In genomic region chr10:62805139-62806092, GRCh38 we compare ENCODE assay signal across 1 cellular context.
TF ChIP-seq lines count a peak whose summit lies in the region.

No MANE protein-coding gene starts in this region.

TF ChIP-seq in HepG2, 621 proteins besides CTCF, POLR2A, EP300 and RAD21 (continued from another document and continues in another):
- TF ChIP-seq ZNF710 (CRISPR knock-in tag; IDR thresholded peaks at IDR 0.05; ENCODE audit: borderline replicate concordance) (no peak), NFIB (CRISPR knock-in tag; IDR thresholded peaks at IDR 0.05; ENCODE audit: borderline replicate concordance) (no peak), REPIN1 (CRISPR knock-in tag; IDR thresholded peaks at IDR 0.05; ENCODE audit: borderline replicate concordance, low read depth) (no peak), CSRNP1 (CRISPR knock-in tag; IDR thresholded peaks at IDR 0.05) (no peak), HNF4A (CRISPR knock-in tag; IDR thresholded peaks at IDR 0.05) (no peak), PAX8 (CRISPR knock-in tag; IDR thresholded peaks at IDR 0.05; ENCODE audit: borderline replicate concordance) (no peak), ZNF264 (CRISPR knock-in tag; IDR thresholded peaks at IDR 0.05) (peak; percentile 68), ZNF816 (CRISPR knock-in tag; IDR thresholded peaks at IDR 0.05; ENCODE audit: borderline replicate concordance) (no peak), SP1 (IDR thresholded peaks at IDR 0.05) (no peak), SP1 (CRISPR knock-in tag; IDR thresholded peaks at IDR 0.05) (0 out of 2 replicates have a peak, but pooled peaks have one; percentile 20), ATM (IDR thresholded peaks at IDR 0.05; ENCODE audit: borderline replicate concordance) (no peak), ERF (CRISPR knock-in tag; IDR thresholded peaks at IDR 0.05) (no peak), BORCS8-MEF2B (CRISPR knock-in tag; IDR thresholded peaks at IDR 0.05) (no peak), XRCC5 (optimal IDR thresholded peaks at IDR 0.05; ENCODE audit: low read length) (no peak), ZBTB1 (CRISPR knock-in tag; IDR thresholded peaks at IDR 0.05; ENCODE audit: borderline replicate concordance) (no peak), KDM6A (CRISPR knock-in tag; IDR thresholded peaks at IDR 0.05; ENCODE audit: low read depth) (no peak), TCF7L2 (IDR thresholded peaks at IDR 0.05; ENCODE audit: low read depth, low read length) (no peak), CBX2 (IDR thresholded peaks at IDR 0.05; ENCODE audit: low read depth, low read length) (no peak), CBX2 (CRISPR knock-in tag; IDR thresholded peaks at IDR 0.05; ENCODE audit: low read depth) (no peak), FOXJ3 (CRISPR knock-in tag; IDR thresholded peaks at IDR 0.05; ENCODE audit: borderline replicate concordance) (no peak), DR1 (CRISPR knock-in tag; IDR thresholded peaks at IDR 0.05) (no peak), ZNF292 (CRISPR knock-in tag; IDR thresholded peaks at IDR 0.05; ENCODE audit: borderline replicate concordance, low read depth) (no peak), CEBPB (IDR thresholded peaks at IDR 0.05; ENCODE audit: borderline replicate concordance, low read depth, low read length) (no peak), ZNF772 (CRISPR knock-in tag; IDR thresholded peaks at IDR 0.05) (no peak), LBX2 (CRISPR knock-in tag; IDR thresholded peaks at IDR 0.05; ENCODE audit: borderline replicate concordance) (no peak), ZNF547 (CRISPR knock-in tag; IDR thresholded peaks at IDR 0.05) (no peak), PBX3 (CRISPR knock-in tag; IDR thresholded peaks at IDR 0.05; ENCODE audit: borderline replicate concordance) (no peak), ZNF329 (CRISPR knock-in tag; IDR thresholded peaks at IDR 0.05; ENCODE audit: low read depth) (no peak), ZSCAN29 (CRISPR knock-in tag; conservative IDR thresholded peaks at IDR 0.05) (no peak), CHD4 (IDR thresholded peaks at IDR 0.05; ENCODE audit: borderline replicate concordance, low read length) (no peak), FOXC1 (CRISPR knock-in tag; IDR thresholded peaks at IDR 0.05; ENCODE audit: borderline replicate concordance) (no peak), KDM5B (CRISPR knock-in tag; IDR thresholded peaks at IDR 0.05; ENCODE audit: borderline replicate concordance) (peak; percentile 72; the same call in 1 of the 2 replicates), SIX1 (CRISPR knock-in tag; IDR thresholded peaks at IDR 0.05; ENCODE audit: borderline replicate concordance) (no peak), MTA1 (CRISPR knock-in tag; IDR thresholded peaks at IDR 0.05; ENCODE audit: borderline replicate concordance) (no peak), ARNT2 (CRISPR knock-in tag; IDR thresholded peaks at IDR 0.05; ENCODE audit: low read depth) (0 out of 2 replicates have a peak, but pooled peaks have one; percentile 16), PRMT3 (CRISPR knock-in tag; IDR thresholded peaks at IDR 0.05; ENCODE audit: borderline replicate concordance, low read depth) (no peak), ZNF343 (CRISPR knock-in tag; IDR thresholded peaks at IDR 0.05) (peak; percentile 69; the same call in 1 of the 2 replicates), YY1 (IDR thresholded peaks at IDR 0.05; ENCODE audit: insufficient read depth, insufficient replicate concordance, low read depth, low read length) (no peak), ZNF326 (CRISPR knock-in tag; IDR thresholded peaks at IDR 0.05; ENCODE audit: borderline replicate concordance) (no peak), ZNF414 (CRISPR knock-in tag; IDR thresholded peaks at IDR 0.05) (no peak), ZNF337 (CRISPR knock-in tag; IDR thresholded peaks at IDR 0.05; ENCODE audit: borderline replicate concordance, low read depth) (no peak)
- TF ChIP-seq, protein P1, sequence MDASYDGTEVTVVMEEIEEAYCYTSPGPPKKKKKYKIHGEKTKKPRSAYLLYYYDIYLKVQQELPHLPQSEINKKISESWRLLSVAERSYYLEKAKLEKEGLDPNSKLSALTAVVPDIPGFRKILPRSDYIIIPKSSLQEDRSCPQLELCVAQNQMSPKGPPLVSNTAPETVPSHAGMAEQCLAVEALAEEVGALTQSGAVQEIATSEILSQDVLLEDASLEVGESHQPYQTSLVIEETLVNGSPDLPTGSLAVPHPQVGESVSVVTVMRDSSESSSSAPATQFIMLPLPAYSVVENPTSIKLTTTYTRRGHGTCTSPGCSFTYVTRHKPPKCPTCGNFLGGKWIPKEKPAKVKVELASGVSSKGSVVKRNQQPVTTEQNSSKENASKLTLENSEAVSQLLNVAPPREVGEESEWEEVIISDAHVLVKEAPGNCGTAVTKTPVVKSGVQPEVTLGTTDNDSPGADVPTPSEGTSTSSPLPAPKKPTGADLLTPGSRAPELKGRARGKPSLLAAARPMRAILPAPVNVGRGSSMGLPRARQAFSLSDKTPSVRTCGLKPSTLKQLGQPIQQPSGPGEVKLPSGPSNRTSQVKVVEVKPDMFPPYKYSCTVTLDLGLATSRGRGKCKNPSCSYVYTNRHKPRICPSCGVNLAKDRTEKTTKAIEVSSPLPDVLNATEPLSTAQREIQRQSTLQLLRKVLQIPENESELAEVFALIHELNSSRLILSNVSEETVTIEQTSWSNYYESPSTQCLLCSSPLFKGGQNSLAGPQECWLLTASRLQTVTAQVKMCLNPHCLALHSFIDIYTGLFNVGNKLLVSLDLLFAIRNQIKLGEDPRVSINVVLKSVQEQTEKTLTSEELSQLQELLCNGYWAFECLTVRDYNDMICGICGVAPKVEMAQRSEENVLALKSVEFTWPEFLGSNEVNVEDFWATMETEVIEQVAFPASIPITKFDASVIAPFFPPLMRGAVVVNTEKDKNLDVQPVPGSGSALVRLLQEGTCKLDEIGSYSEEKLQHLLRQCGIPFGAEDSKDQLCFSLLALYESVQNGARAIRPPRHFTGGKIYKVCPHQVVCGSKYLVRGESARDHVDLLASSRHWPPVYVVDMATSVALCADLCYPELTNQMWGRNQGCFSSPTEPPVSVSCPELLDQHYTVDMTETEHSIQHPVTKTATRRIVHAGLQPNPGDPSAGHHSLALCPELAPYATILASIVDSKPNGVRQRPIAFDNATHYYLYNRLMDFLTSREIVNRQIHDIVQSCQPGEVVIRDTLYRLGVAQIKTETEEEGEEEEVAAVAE (CRISPR knock-in tag; IDR thresholded peaks at IDR 0.05; ENCODE audit: borderline replicate concordance), result no peak
- TF ChIP-seq, protein P2, sequence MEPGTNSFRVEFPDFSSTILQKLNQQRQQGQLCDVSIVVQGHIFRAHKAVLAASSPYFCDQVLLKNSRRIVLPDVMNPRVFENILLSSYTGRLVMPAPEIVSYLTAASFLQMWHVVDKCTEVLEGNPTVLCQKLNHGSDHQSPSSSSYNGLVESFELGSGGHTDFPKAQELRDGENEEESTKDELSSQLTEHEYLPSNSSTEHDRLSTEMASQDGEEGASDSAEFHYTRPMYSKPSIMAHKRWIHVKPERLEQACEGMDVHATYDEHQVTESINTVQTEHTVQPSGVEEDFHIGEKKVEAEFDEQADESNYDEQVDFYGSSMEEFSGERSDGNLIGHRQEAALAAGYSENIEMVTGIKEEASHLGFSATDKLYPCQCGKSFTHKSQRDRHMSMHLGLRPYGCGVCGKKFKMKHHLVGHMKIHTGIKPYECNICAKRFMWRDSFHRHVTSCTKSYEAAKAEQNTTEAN (CRISPR knock-in tag; conservative IDR thresholded peaks at IDR 0.05), result no peak
- TF ChIP-seq, protein P3, sequence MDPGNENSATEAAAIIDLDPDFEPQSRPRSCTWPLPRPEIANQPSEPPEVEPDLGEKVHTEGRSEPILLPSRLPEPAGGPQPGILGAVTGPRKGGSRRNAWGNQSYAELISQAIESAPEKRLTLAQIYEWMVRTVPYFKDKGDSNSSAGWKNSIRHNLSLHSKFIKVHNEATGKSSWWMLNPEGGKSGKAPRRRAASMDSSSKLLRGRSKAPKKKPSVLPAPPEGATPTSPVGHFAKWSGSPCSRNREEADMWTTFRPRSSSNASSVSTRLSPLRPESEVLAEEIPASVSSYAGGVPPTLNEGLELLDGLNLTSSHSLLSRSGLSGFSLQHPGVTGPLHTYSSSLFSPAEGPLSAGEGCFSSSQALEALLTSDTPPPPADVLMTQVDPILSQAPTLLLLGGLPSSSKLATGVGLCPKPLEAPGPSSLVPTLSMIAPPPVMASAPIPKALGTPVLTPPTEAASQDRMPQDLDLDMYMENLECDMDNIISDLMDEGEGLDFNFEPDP (CRISPR knock-in tag; conservative IDR thresholded peaks at IDR 0.05), result no peak
- TF ChIP-seq, protein P4, sequence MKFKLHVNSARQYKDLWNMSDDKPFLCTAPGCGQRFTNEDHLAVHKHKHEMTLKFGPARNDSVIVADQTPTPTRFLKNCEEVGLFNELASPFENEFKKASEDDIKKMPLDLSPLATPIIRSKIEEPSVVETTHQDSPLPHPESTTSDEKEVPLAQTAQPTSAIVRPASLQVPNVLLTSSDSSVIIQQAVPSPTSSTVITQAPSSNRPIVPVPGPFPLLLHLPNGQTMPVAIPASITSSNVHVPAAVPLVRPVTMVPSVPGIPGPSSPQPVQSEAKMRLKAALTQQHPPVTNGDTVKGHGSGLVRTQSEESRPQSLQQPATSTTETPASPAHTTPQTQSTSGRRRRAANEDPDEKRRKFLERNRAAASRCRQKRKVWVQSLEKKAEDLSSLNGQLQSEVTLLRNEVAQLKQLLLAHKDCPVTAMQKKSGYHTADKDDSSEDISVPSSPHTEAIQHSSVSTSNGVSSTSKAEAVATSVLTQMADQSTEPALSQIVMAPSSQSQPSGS (CRISPR knock-in tag; IDR thresholded peaks at IDR 0.05), result no peak
